2 cellular contexts compared by ENCODE assay signal in genomic region chr9:121607434-121608248, GRCh38.
A peak's percentile ranks its signal among the peaks of the same experiment; 100 is the strongest.
TF ChIP-seq lines count a peak whose summit lies in the region.

No MANE protein-coding gene starts in this region.

TF ChIP-seq in A549, 52 proteins besides CTCF, POLR2A, EP300 and RAD21:
- TF ChIP-seq BHLHE40 (IDR thresholded peaks at IDR 0.05; ENCODE audit: low read depth, low read length), result no peak
- no peak for TF ChIP-seq ELK1 (IDR thresholded peaks at IDR 0.05; ENCODE audit: low read depth, low read length)
- peak; percentile 48; the same call in 1 of the 2 replicates for TF ChIP-seq GATA3 (IDR thresholded peaks at IDR 0.05; ENCODE audit: borderline replicate concordance)
- TF ChIP-seq EHMT2 (IDR thresholded peaks at IDR 0.05; ENCODE audit: low read depth), result no peak
- no peak for TF ChIP-seq HOXB13 (CRISPR knock-in tag; IDR thresholded peaks at IDR 0.05; ENCODE audit: low read depth)
- TF ChIP-seq CEBPB (IDR thresholded peaks at IDR 0.05), result peak in 1 of 2 experiments; percentile 58; a peak in 2 of 4 replicates
- no peak for TF ChIP-seq JUNB (IDR thresholded peaks at IDR 0.05)
- no peak for TF ChIP-seq MAFK (IDR thresholded peaks at IDR 0.05; ENCODE audit: partially characterized antibody)
- TF ChIP-seq MAX (IDR thresholded peaks at IDR 0.05), result no peak
- no peak for TF ChIP-seq SREBF2 (IDR thresholded peaks at IDR 0.05)
- TF ChIP-seq REST (IDR thresholded peaks at IDR 0.05), result no peak
- TF ChIP-seq HOXB5 (CRISPR knock-in tag; IDR thresholded peaks at IDR 0.05), result no peak
- TF ChIP-seq KDM1A (IDR thresholded peaks at IDR 0.05; ENCODE audit: low read depth), result no peak
- no peak for TF ChIP-seq MYC (IDR thresholded peaks at IDR 0.05; ENCODE audit: borderline replicate concordance, low read length)
- TF ChIP-seq TP53 (CRISPR knock-in tag; IDR thresholded peaks at IDR 0.05), result no peak
- TF ChIP-seq CBX2 (IDR thresholded peaks at IDR 0.05; ENCODE audit: borderline replicate concordance, low read depth), result no peak
- 0 out of 2 replicates have a peak, but pooled peaks have one; percentile 20 for TF ChIP-seq FOSL2 (IDR thresholded peaks at IDR 0.05)
- TF ChIP-seq FOSL2 (CRISPR knock-in tag; IDR thresholded peaks at IDR 0.05), result peak; percentile 53
- no peak for TF ChIP-seq NFE2L2 (conservative IDR thresholded peaks at IDR 0.05; ENCODE audit: low read length)
- no peak for TF ChIP-seq RCOR1 (IDR thresholded peaks at IDR 0.05; ENCODE audit: low read depth, low read length)
- TF ChIP-seq USF2 (IDR thresholded peaks at IDR 0.05), result no peak
- no peak for TF ChIP-seq HEYL (CRISPR knock-in tag; IDR thresholded peaks at IDR 0.05)
- TF ChIP-seq RARB (CRISPR knock-in tag; IDR thresholded peaks at IDR 0.05), result no peak

TF ChIP-seq in IMR-90, 13 proteins besides CTCF, POLR2A, EP300 and RAD21:
- TF ChIP-seq FOS (IDR thresholded peaks at IDR 0.05; ENCODE audit: low read depth, low read length), result 0 out of 2 replicates have a peak, but pooled peaks have one; percentile 19
- peak; percentile 70 for TF ChIP-seq CEBPB (IDR thresholded peaks at IDR 0.05; ENCODE audit: low read depth, low read length)
- TF ChIP-seq MAZ (IDR thresholded peaks at IDR 0.05; ENCODE audit: borderline replicate concordance, low read depth, low read length), result no peak
- no peak for TF ChIP-seq ELK1 (IDR thresholded peaks at IDR 0.05; ENCODE audit: borderline replicate concordance, low read depth, low read length)
